ENCODE assay signal across 11 cellular contexts in genomic region chr2:131055169-131056065, GRCh38. TPM values are rescaled to one million over a fixed set of nuclear protein-coding genes. Genes with fewer than 3 reads are reported as not detected.
DNase-seq lines count a peak whose midpoint lies in the region; TF ChIP-seq lines count a peak whose summit lies in the region.
"Had no signal": no experiment of that assay in that cellular context is flagged by ENCODE, and none has a peak within 500 bp of the region (broad histone marks: within the 10 kb centered on the region; RNA-seq: fewer than 3 reads in every experiment).

No MANE protein-coding gene starts in this region.

- H2BK120ac ChIP-seq in neuronal stem cell (ENCODE audit: low read depth, low read length) = no peak overlapping the region

- no peak for TF ChIP-seq CTCF in endothelial cell (IDR thresholded peaks at IDR 0.05; ENCODE audit: unreplicated experiment)

- no peak overlapping the region for H3K18ac ChIP-seq in neuronal stem cell (ENCODE audit: low read length)

- peak overlapping the region in 1 of 2 donors; percentile 10 for H3K4me3 ChIP-seq in neuronal stem cell (ENCODE audit: low read length in 2 of 2)

- no peaks in the 10 kb centered on the region for H3K9me3 Mint-ChIP-seq in endothelial cell (ENCODE audit: unreplicated experiment)
- H3K9me3 Mint-ChIP-seq: activated B cell treated with CpG ODN at 0.5 μM for 24 hours, immature natural killer cell had no signal

- DNase-seq in AG08396 (ENCODE audit: low spot score) (peak; percentile 73), LHCN-M2 (ENCODE audit: low read depth) (peak; percentile 43), endothelial cell (ENCODE audit: low spot score) (no peak), neuronal stem cell (ENCODE audit: low spot score) (no peak), inferior parietal cortex (ENCODE audit: extremely low spot score) (no peak), KG1 (lab: John Stamatoyannopoulos, UW) (no peak), DMS 273 (lab: John Stamatoyannopoulos, UW; ENCODE audit: unreplicated experiment) (no peak), NCI-H1105 treated with DMSO at 0.1 percent for 48 hours (lab: John Stamatoyannopoulos, UW) (no peak)
- DNase-seq: activated B cell treated with CpG ODN at 0.5 μM for 24 hours, immature natural killer cell, NCI-H524 treated with DMSO at 0.1 percent for 48 hours had no signal

- H3K4me3 Mint-ChIP-seq in endothelial cell (ENCODE audit: unreplicated experiment) = no peak overlapping the region
- H3K4me3 Mint-ChIP-seq: activated B cell treated with CpG ODN at 0.5 μM for 24 hours, immature natural killer cell had no signal

- no peak overlapping the region for H3K4me2 ChIP-seq in neuronal stem cell (ENCODE audit: insufficient read depth, low read length, poor library complexity, severe bottlenecking)

- H3K27ac Mint-ChIP-seq in endothelial cell (ENCODE audit: unreplicated experiment) = peak overlapping the region; percentile 0
- H3K27ac Mint-ChIP-seq: activated B cell treated with CpG ODN at 0.5 μM for 24 hours had no signal

- peak overlapping the region; percentile 52 for H3K23ac ChIP-seq in neuronal stem cell (ENCODE audit: low read depth, low read length, poor library complexity)

- peaks cover 12% of the 10 kb centered on the region for H3K79me1 ChIP-seq in neuronal stem cell (ENCODE audit: low read depth, low read length)

- no peak overlapping the region for H3K27ac ChIP-seq in neuronal stem cell (replicated peaks; ENCODE audit: low read length)

- H3K27me3 Mint-ChIP-seq in endothelial cell (ENCODE audit: unreplicated experiment) = no peaks in the 10 kb centered on the region
- H3K27me3 Mint-ChIP-seq: activated B cell treated with CpG ODN at 0.5 μM for 24 hours had no signal

- no peak overlapping the region for H2AK5ac ChIP-seq in neuronal stem cell (ENCODE audit: low read depth, low read length)

- peak overlapping the region; percentile 65 for H3K14ac ChIP-seq in neuronal stem cell (ENCODE audit: low read length)

- H3K36me3 ChIP-seq in neuronal stem cell (replicated peaks in 1 of 2; ENCODE audit: control insufficient read depth in 2 of 2, insufficient read depth in 2 of 2, low read length in 2 of 2) = peaks cover 51 to 100% of the 10 kb centered on the region in 2 donors

- peaks cover 22% of the 10 kb centered on the region for H3K4me1 Mint-ChIP-seq in endothelial cell (ENCODE audit: unreplicated experiment)
- H3K4me1 Mint-ChIP-seq: activated B cell treated with CpG ODN at 0.5 μM for 24 hours had no signal

- H3K9me3 ChIP-seq in neuronal stem cell (replicated peaks in 1 of 2; ENCODE audit: control insufficient read depth in 2 of 2, insufficient read depth in 1 of 2, low read depth in 1 of 2, low read length in 2 of 2) = no peaks in the 10 kb centered on the region

- no peak overlapping the region for H2BK15ac ChIP-seq in neuronal stem cell (ENCODE audit: low read length)

- peaks cover 0 to 1% of the 10 kb centered on the region in 2 donors for H3K4me1 ChIP-seq in neuronal stem cell (ENCODE audit: control insufficient read depth in 2 of 2, insufficient read depth in 1 of 2, low read depth in 1 of 2, low read length in 2 of 2)

- H2BK12ac ChIP-seq in neuronal stem cell (ENCODE audit: low read length) = peak overlapping the region; percentile 41

- no peak overlapping the region for H3K4ac ChIP-seq in neuronal stem cell (ENCODE audit: low read length)

- no peak overlapping the region for H2BK5ac ChIP-seq in neuronal stem cell (ENCODE audit: low read length)

- peak overlapping the region; percentile 79 for H3K9ac ChIP-seq in neuronal stem cell (ENCODE audit: low read depth, low read length, poor library complexity)

- H3K36me3 Mint-ChIP-seq in endothelial cell (ENCODE audit: low read depth, unreplicated experiment) = peaks cover 54% of the 10 kb centered on the region

- no CpG with 5 or more reads among the region's 26 CpGs for WGBS in neuronal stem cell (ENCODE audit: extremely low coverage in 2 of 2, insufficient read length in 2 of 2, insufficient replicate concordance in 1 of 2), 2 donors

- H4K91ac ChIP-seq in neuronal stem cell (ENCODE audit: low read depth, low read length, poor library complexity) = no peak overlapping the region

- no peak overlapping the region for H4K8ac ChIP-seq in neuronal stem cell (ENCODE audit: low read depth, low read length)

- H3K27me3 ChIP-seq in neuronal stem cell (ENCODE audit: control insufficient read depth in 3 of 3, insufficient read depth in 3 of 3, low read depth in 1 of 3, low read length in 3 of 3) = no peaks in the 10 kb centered on the region

- H2AFZ ChIP-seq in neuronal stem cell (ENCODE audit: low read length) = no peak overlapping the region

RNA-seq across cellular contexts. Expression of gene FAM168B, which starts 37.8 kb away (rescaled TPM):
- 108 and 124 TPM in 2 replicates for total RNA-seq in LHCN-M2 (2014; rRNA removed)
- polyA plus RNA-seq in LHCN-M2 (2012) = 48.7 TPM
- 72.0 TPM for total RNA-seq in endothelial cell (ENCODE audit: unreplicated experiment)
- 73.9 TPM for polyA plus RNA-seq in neuronal stem cell (2013, experiment 1 of 2)
- 72.7 TPM for polyA plus RNA-seq in neuronal stem cell (2013, experiment 2 of 2)

RNA-seq across cellular contexts. Expression of gene PLEKHB2, which starts 49.7 kb away (rescaled TPM):
- total RNA-seq in LHCN-M2 (2014; rRNA removed) (134 and 140 TPM in 2 replicates), endothelial cell (ENCODE audit: unreplicated experiment) (59.2 TPM)
- 89.3 TPM for polyA plus RNA-seq in LHCN-M2 (2012)
- 30.4 TPM for polyA plus RNA-seq in neuronal stem cell (2013, experiment 1 of 2)
- 31.1 TPM for polyA plus RNA-seq in neuronal stem cell (2013, experiment 2 of 2)

Comparison
In these comparisons a context has a peak if more than half of its experiments do, and no peak if none do; other contexts are left out.
1. DNase-seq: peak in AG08396 (single experiment) and LHCN-M2 (single experiment); none in endothelial cell (single experiment), neuronal stem cell (single experiment), inferior parietal cortex (single experiment), KG1 (single experiment), DMS 273 (single experiment) and NCI-H1105 treated with DMSO at 0.1 percent for 48 hours (single experiment).